13 cellular contexts compared by ENCODE assay signal in genomic region chr10:102710604-102711003, GRCh38.
A peak's percentile ranks its signal among the peaks of the same experiment; 100 is the strongest.
DNase-seq lines count a peak whose midpoint lies in the region; ATAC-seq, FAIRE-seq and TF ChIP-seq lines count a peak whose summit lies in the region.
"Had no signal": no experiment of that assay in that cellular context is flagged by ENCODE, and none has a peak within 500 bp of the region (broad histone marks: within the 10 kb centered on the region; RNA-seq: fewer than 3 reads in every experiment).

No MANE protein-coding gene starts in this region.

- peak overlapping the region; percentile 40 for H3K27ac ChIP-seq in WERI-Rb-1
- H3K27ac ChIP-seq: epithelial cell of prostate, thoracic aorta had no signal

- no peaks in the 10 kb centered on the region for H3K9me3 ChIP-seq in WERI-Rb-1 (ENCODE audit: severe bottlenecking)
- H3K9me3 ChIP-seq: thoracic aorta had no signal

- ATAC-seq in HG03045 (IDR thresholded peaks at IDR 0.05; ENCODE audit: unreplicated experiment) (no peak), HG02852 (IDR thresholded peaks at IDR 0.05; ENCODE audit: unreplicated experiment) (no peak), GM21423 (IDR thresholded peaks at IDR 0.05; ENCODE audit: unreplicated experiment) (no peak)

- H3K4me3 ChIP-seq in WERI-Rb-1 (ENCODE audit: low read depth, low read length) = no peak overlapping the region
- H3K4me3 ChIP-seq: lung, thoracic aorta had no signal

- DNase-seq in AG09319 (ENCODE audit: extremely low read depth, low read depth) = peak; percentile 54
- no peak for DNase-seq in GM18507 (ENCODE audit: extremely low spot score, insufficient read length, low read depth)
- DNase-seq in WERI-Rb-1 = no peak
- peak; percentile 32 for DNase-seq in foreskin melanocyte
- no peak for DNase-seq in NCI-H524 (lab: John Stamatoyannopoulos, UW)
- DNase-seq: GDM1, NCI-H1930 had no signal

- TF ChIP-seq CTCF in AG09319 (IDR thresholded peaks at IDR 0.05; ENCODE audit: low read depth, low read length) (no peak; the same call in none of the 2 replicates), WERI-Rb-1 (IDR thresholded peaks at IDR 0.05; ENCODE audit: low read depth, low read length) (no peak)

- no peaks in the 10 kb centered on the region for H3K27me3 ChIP-seq in WERI-Rb-1 (ENCODE audit: insufficient read depth, low read depth, severe bottlenecking)

- peak; percentile 29 for FAIRE-seq in GM18507 (lab: Jason Lieb, UNC)

- no peaks in the 10 kb centered on the region; the same call in 1 of the 2 replicates for H3K36me3 ChIP-seq in WERI-Rb-1
- H3K36me3 ChIP-seq: thoracic aorta had no signal

Comparison
In these comparisons a context has a peak if more than half of its experiments do, and no peak if none do; other contexts are left out.
1. DNase-seq: peak in AG09319 (single experiment) and foreskin melanocyte (single experiment); none in GM18507 (single experiment), WERI-Rb-1 (single experiment) and NCI-H524 (0 of 2).